ENCODE assay signal across 31 cellular contexts in the genomic region with DNA sequence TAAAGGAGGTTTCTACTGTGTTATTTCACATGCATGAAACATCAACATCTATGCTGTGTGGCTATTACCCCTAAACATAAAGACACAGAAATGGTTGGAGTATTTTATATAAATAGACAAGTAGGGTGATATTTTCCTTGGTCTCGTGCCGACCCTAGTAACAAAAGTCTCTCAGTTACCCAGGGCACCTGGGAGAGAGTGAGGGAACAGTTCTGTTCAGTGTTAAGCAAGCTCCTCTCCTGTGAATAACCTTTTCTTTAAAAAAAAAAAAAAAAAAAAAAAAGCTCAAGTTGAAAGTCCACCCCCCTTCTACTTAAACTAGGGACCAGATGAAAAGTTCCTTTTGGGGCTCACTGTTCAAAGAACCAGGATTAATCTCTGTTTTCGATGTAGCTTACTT.
"Had no signal": no experiment of that assay in that cellular context is flagged by ENCODE, and none has a peak within 500 bp of the region (broad histone marks: within the 10 kb centered on the region; RNA-seq: fewer than 3 reads in every experiment).

No MANE protein-coding gene starts in this region.

- ATAC-seq: naive thymus-derived CD8-positive, alpha-beta T cell; natural killer cell treated with Interleukin-12 subunit alpha and Interleukin-12 subunit beta and Interleukin-15 and Interleukin-18, amount 100 ng/mL, for 72 hours; psoas muscle; right cardiac atrium; right lobe of liver; stimulated activated memory B cell treated with anti-CD40 and anti-IgM and Interleukin-4, amounts not matched to agents 10 μg/mL and 1 μg/mL and 100 μg/mL, for 72 hours; stimulated activated naive CD8-positive, alpha-beta T cell treated with anti-CD3 and anti-CD28 coated beads, Interleukin-15, amount 100 ng/mL, for 72 hours; stimulated activated naive CD8-positive, alpha-beta T cell treated with anti-CD3 and anti-CD28 coated beads, Interleukin-15, Interleukin-2, amounts not matched to agents 100 U/mL and 50 U/mL, for 24 hours had no signal

- H3K4me2 ChIP-seq: neural progenitor cell, smooth muscle cell had no signal

- H3K27ac Mint-ChIP-seq: naive B cell; naive thymus-derived CD8-positive, alpha-beta T cell; natural killer cell treated with Interleukin-12 subunit alpha and Interleukin-12 subunit beta and Interleukin-15 and Interleukin-18, amount 100 ng/mL, for 72 hours; neural progenitor cell; progenitor cell of endocrine pancreas; stimulated activated memory B cell treated with anti-CD40 and anti-IgM and Interleukin-4, amounts not matched to agents 10 μg/mL and 1 μg/mL and 100 μg/mL, for 72 hours; stimulated activated naive CD8-positive, alpha-beta T cell treated with anti-CD3 and anti-CD28 coated beads, Interleukin-15, amount 100 ng/mL, for 72 hours had no signal

- H3K9me3 ChIP-seq: ovary, psoas muscle, right lobe of liver, suprapubic skin, testis, tibial artery, transverse colon, upper lobe of left lung, vagina had no signal

- H3K36me3 Mint-ChIP-seq: naive B cell; naive thymus-derived CD8-positive, alpha-beta T cell; natural killer cell treated with Interleukin-12 subunit alpha and Interleukin-12 subunit beta and Interleukin-15 and Interleukin-18, amount 100 ng/mL, for 72 hours; stimulated activated memory B cell treated with anti-CD40 and anti-IgM and Interleukin-4, amounts not matched to agents 10 μg/mL and 1 μg/mL and 100 μg/mL, for 72 hours had no signal

- DNase-seq: naive B cell; naive thymus-derived CD8-positive, alpha-beta T cell; occipital lobe; ovary; posterior cingulate gyrus; psoas muscle; right cardiac atrium; right lobe of liver; spleen; stimulated activated CD4-positive, alpha-beta T cell treated with anti-CD3 and anti-CD28 coated beads, Interleukin-12 subunit alpha, Interleukin-12 subunit beta, amount 100 ng/mL, for 4 hours; stimulated activated CD4-positive, alpha-beta T cell treated with anti-CD3 and anti-CD28 coated beads, Interleukin-1b, Interleukin-23, amount 100 ng/mL, for 48 hours; stimulated activated CD4-positive, alpha-beta T cell treated with anti-CD3 and anti-CD28 coated beads, Interleukin-4, amount 100 ng/mL, for 1 hour; stimulated activated CD4-positive, alpha-beta T cell treated with anti-CD3 and anti-CD28 coated beads, Interleukin-4, amount 100 ng/mL, for 4 hours; stimulated activated CD8-positive, alpha-beta memory T cell treated with anti-CD3 and anti-CD28 coated beads, Interleukin-4, amount 100 ng/mL, for 48 hours; stimulated activated naive CD4-positive, alpha-beta T cell; stimulated activated naive CD8-positive, alpha-beta T cell treated with anti-CD3 and anti-CD28 coated beads, Interleukin-15, amount 100 ng/mL, for 72 hours; stimulated activated naive CD8-positive, alpha-beta T cell treated with anti-CD3 and anti-CD28 coated beads, Interleukin-15, Interleukin-2, amounts not matched to agents 100 U/mL and 50 U/mL, for 24 hours; substantia nigra; testis; tibial artery; transverse colon; upper lobe of left lung had no signal

- H3K27me3 ChIP-seq: neural progenitor cell, ovary, right lobe of liver, spleen, suprapubic skin, testis, tibial artery, transverse colon, upper lobe of left lung, vagina had no signal

- H3K27me3 Mint-ChIP-seq: naive B cell; naive thymus-derived CD8-positive, alpha-beta T cell; natural killer cell treated with Interleukin-12 subunit alpha and Interleukin-12 subunit beta and Interleukin-15 and Interleukin-18, amount 100 ng/mL, for 72 hours; progenitor cell of endocrine pancreas; stimulated activated memory B cell treated with anti-CD40 and anti-IgM and Interleukin-4, amounts not matched to agents 10 μg/mL and 1 μg/mL and 100 μg/mL, for 72 hours; stimulated activated naive CD8-positive, alpha-beta T cell treated with anti-CD3 and anti-CD28 coated beads, Interleukin-15, amount 100 ng/mL, for 72 hours had no signal

- H2AFZ ChIP-seq: neural progenitor cell, parathyroid adenoma had no signal

- H3K4me1 ChIP-seq: neural progenitor cell, parathyroid adenoma, psoas muscle, right lobe of liver, spleen, testis, transverse colon, upper lobe of left lung, vagina had no signal

- H3K79me2 ChIP-seq: parathyroid adenoma had no signal

- H3K9me3 Mint-ChIP-seq: naive thymus-derived CD8-positive, alpha-beta T cell; natural killer cell treated with Interleukin-12 subunit alpha and Interleukin-12 subunit beta and Interleukin-15 and Interleukin-18, amount 100 ng/mL, for 72 hours; neural progenitor cell; stimulated activated memory B cell treated with anti-CD40 and anti-IgM and Interleukin-4, amounts not matched to agents 10 μg/mL and 1 μg/mL and 100 μg/mL, for 72 hours; stimulated activated naive CD8-positive, alpha-beta T cell treated with anti-CD3 and anti-CD28 coated beads, Interleukin-15, amount 100 ng/mL, for 72 hours had no signal

- H3K4me3 ChIP-seq: neural progenitor cell, ovary, psoas muscle, right lobe of liver, skin epidermis, smooth muscle cell, spleen, suprapubic skin, testis, tibial artery, transverse colon, upper lobe of left lung, vagina had no signal

- H3K27ac ChIP-seq: neural progenitor cell, ovary, parathyroid adenoma, psoas muscle, right lobe of liver, skin epidermis, spleen, suprapubic skin, testis, tibial artery, transverse colon, upper lobe of left lung, vagina had no signal

- H3K36me3 ChIP-seq: neural progenitor cell, ovary, right lobe of liver, spleen, suprapubic skin, tibial artery, transverse colon, upper lobe of left lung, vagina had no signal

- H3K9ac ChIP-seq: neural progenitor cell, parathyroid adenoma had no signal

- H3K4me3 Mint-ChIP-seq: naive B cell; naive thymus-derived CD8-positive, alpha-beta T cell; natural killer cell treated with Interleukin-12 subunit alpha and Interleukin-12 subunit beta and Interleukin-15 and Interleukin-18, amount 100 ng/mL, for 72 hours; neural progenitor cell; stimulated activated memory B cell treated with anti-CD40 and anti-IgM and Interleukin-4, amounts not matched to agents 10 μg/mL and 1 μg/mL and 100 μg/mL, for 72 hours; stimulated activated naive CD8-positive, alpha-beta T cell treated with anti-CD3 and anti-CD28 coated beads, Interleukin-15, amount 100 ng/mL, for 72 hours had no signal

- H3K4me1 Mint-ChIP-seq: naive B cell; naive thymus-derived CD8-positive, alpha-beta T cell; stimulated activated memory B cell treated with anti-CD40 and anti-IgM and Interleukin-4, amounts not matched to agents 10 μg/mL and 1 μg/mL and 100 μg/mL, for 72 hours; stimulated activated naive CD8-positive, alpha-beta T cell treated with anti-CD3 and anti-CD28 coated beads, Interleukin-15, amount 100 ng/mL, for 72 hours had no signal
